32 cellular contexts compared by ENCODE assay signal in genomic region chr16:27699540-27699939, GRCh38.
"Had no signal": no experiment of that assay in that cellular context is flagged by ENCODE, and none has a peak within 500 bp of the region (broad histone marks: within the 10 kb centered on the region; RNA-seq: fewer than 3 reads in every experiment).

No MANE protein-coding gene starts in this region.

- H3K27me3 ChIP-seq: breast epithelium, gastroesophageal sphincter, hepatocyte, ovary, sigmoid colon, stomach, tibial artery had no signal

- H3K4me1 ChIP-seq: breast epithelium, gastroesophageal sphincter, prostate gland, sigmoid colon, stomach, tibial artery had no signal

- H3K4me3 ChIP-seq: breast epithelium, gastroesophageal sphincter, hepatocyte, ovary, prostate gland, sigmoid colon, stomach, tibial artery had no signal

- H3K9me3 ChIP-seq: breast epithelium, gastroesophageal sphincter, ovary, prostate gland, sigmoid colon, stomach, tibial artery had no signal

- DNase-seq: activated CD4-positive, alpha-beta memory T cell treated with anti-CD3 and anti-CD28 coated beads, Interleukin-2, amount 10 ng/mL, durations not matched to agents 7 days and 5 days; activated CD4-positive, alpha-beta T cell treated with anti-CD3 and anti-CD28 coated beads, Interleukin-2, amount 10 ng/mL, durations not matched to agents 7 days and 5 days; activated CD4-positive, CD25-positive, alpha-beta regulatory T cell treated with anti-CD3 and anti-CD28 coated beads, Interleukin-2, amount 50 U/mL, for 72 hours; activated naive CD8-positive, alpha-beta T cell treated with anti-CD3 and anti-CD28 coated beads, Interleukin-2, amount 50 U/mL, for 24 hours; activated T-cell treated with anti-CD3 and anti-CD28 coated beads, Interleukin-2, amount 50 U/mL, for 48 hours; amygdala; dermis blood vessel endothelial cell; effector CD4-positive, alpha-beta T cell; left colon; mammary epithelial cell; naive B cell; nephron progenitor cell; sigmoid colon; small intestine; stimulated activated CD4-positive, alpha-beta T cell treated with anti-CD3 and anti-CD28 coated beads, Interleukin-1b, Interleukin-23, amount 100 ng/mL, for 48 hours; stimulated activated CD4-positive, alpha-beta T cell treated with anti-CD3 and anti-CD28 coated beads, Interleukin-4, amount 100 ng/mL, for 4 hours; stimulated activated CD8-positive, alpha-beta memory T cell treated with anti-CD3 and anti-CD28 coated beads, Interleukin-4, amount 100 ng/mL, for 48 hours; stomach; T-helper 9 cell had no signal

- ATAC-seq: activated naive CD8-positive, alpha-beta T cell treated with anti-CD3 and anti-CD28 coated beads, Interleukin-2, amount 50 U/mL, for 24 hours; gastroesophageal sphincter; left colon; stimulated activated memory B cell treated with anti-CD40 and anti-IgM and Interleukin-4, amounts not matched to agents 10 μg/mL and 1 μg/mL and 100 μg/mL, for 72 hours had no signal

- H3K27me3 Mint-ChIP-seq: activated CD4-positive, alpha-beta memory T cell treated with anti-CD3 and anti-CD28 coated beads, Interleukin-2, amount 10 ng/mL, durations not matched to agents 7 days and 5 days; activated CD4-positive, alpha-beta T cell treated with anti-CD3 and anti-CD28 coated beads, Interleukin-2, amount 10 ng/mL, durations not matched to agents 7 days and 5 days; activated naive CD4-positive, alpha-beta T cell treated with anti-CD3 and anti-CD28 coated beads, Interleukin-2, amount 50 U/mL, for 24 hours; activated naive CD8-positive, alpha-beta T cell treated with anti-CD3 and anti-CD28 coated beads, Interleukin-2, amount 50 U/mL, for 24 hours; central memory CD8-positive, alpha-beta T cell; naive B cell; stimulated activated memory B cell treated with anti-CD40 and anti-IgM and Interleukin-4, amounts not matched to agents 10 μg/mL and 1 μg/mL and 100 μg/mL, for 72 hours had no signal

- H3K4me3 Mint-ChIP-seq: activated CD4-positive, alpha-beta memory T cell treated with anti-CD3 and anti-CD28 coated beads, Interleukin-2, amount 10 ng/mL, durations not matched to agents 7 days and 5 days; activated CD4-positive, alpha-beta T cell treated with anti-CD3 and anti-CD28 coated beads, Interleukin-2, amount 10 ng/mL, durations not matched to agents 7 days and 5 days; activated naive CD4-positive, alpha-beta T cell treated with anti-CD3 and anti-CD28 coated beads, Interleukin-2, amount 50 U/mL, for 24 hours; activated naive CD8-positive, alpha-beta T cell treated with anti-CD3 and anti-CD28 coated beads, Interleukin-2, amount 50 U/mL, for 24 hours; central memory CD8-positive, alpha-beta T cell; mesothelial cell of epicardium; naive B cell; nephron progenitor cell; stimulated activated memory B cell treated with anti-CD40 and anti-IgM and Interleukin-4, amounts not matched to agents 10 μg/mL and 1 μg/mL and 100 μg/mL, for 72 hours; T-helper 1 cell treated with Interleukin-12 subunit alpha and Interleukin-12 subunit beta and Interleukin-4 antibody, amounts not matched to agents 30 μg/mL and 1 μg/mL, for 36 hours had no signal

- H3K4me1 Mint-ChIP-seq: activated CD4-positive, alpha-beta memory T cell treated with anti-CD3 and anti-CD28 coated beads, Interleukin-2, amount 10 ng/mL, durations not matched to agents 7 days and 5 days; activated CD4-positive, alpha-beta T cell treated with anti-CD3 and anti-CD28 coated beads, Interleukin-2, amount 10 ng/mL, durations not matched to agents 7 days and 5 days; activated naive CD4-positive, alpha-beta T cell treated with anti-CD3 and anti-CD28 coated beads, Interleukin-2, amount 50 U/mL, for 24 hours; activated naive CD8-positive, alpha-beta T cell treated with anti-CD3 and anti-CD28 coated beads, Interleukin-2, amount 50 U/mL, for 24 hours; central memory CD8-positive, alpha-beta T cell; naive B cell; stimulated activated memory B cell treated with anti-CD40 and anti-IgM and Interleukin-4, amounts not matched to agents 10 μg/mL and 1 μg/mL and 100 μg/mL, for 72 hours had no signal

- H3K27ac Mint-ChIP-seq: activated CD4-positive, alpha-beta memory T cell treated with anti-CD3 and anti-CD28 coated beads, Interleukin-2, amount 10 ng/mL, durations not matched to agents 7 days and 5 days; activated CD4-positive, alpha-beta T cell treated with anti-CD3 and anti-CD28 coated beads, Interleukin-2, amount 10 ng/mL, durations not matched to agents 7 days and 5 days; activated naive CD4-positive, alpha-beta T cell treated with anti-CD3 and anti-CD28 coated beads, Interleukin-2, amount 50 U/mL, for 24 hours; activated naive CD8-positive, alpha-beta T cell treated with anti-CD3 and anti-CD28 coated beads, Interleukin-2, amount 50 U/mL, for 24 hours; activated T-helper 2 cell treated with anti-CD3 and anti-CD28 coated beads, Interferon-gamma antibody, Interleukin-2, Interleukin-4, amounts not matched to agents 10 μg/mL and 5 μg/mL and 100 μg/mL, durations not matched to agents 14 hours and 24 hours and 36 hours; mesothelial cell of epicardium; naive B cell; nephron progenitor cell; stimulated activated memory B cell treated with anti-CD40 and anti-IgM and Interleukin-4, amounts not matched to agents 10 μg/mL and 1 μg/mL and 100 μg/mL, for 72 hours; T-helper 1 cell treated with Interleukin-12 subunit alpha and Interleukin-12 subunit beta and Interleukin-4 antibody, amounts not matched to agents 30 μg/mL and 1 μg/mL, for 36 hours had no signal

- H3K36me3 ChIP-seq: breast epithelium, ovary, prostate gland had no signal

- H3K9me3 Mint-ChIP-seq: activated CD4-positive, alpha-beta memory T cell treated with anti-CD3 and anti-CD28 coated beads, Interleukin-2, amount 10 ng/mL, durations not matched to agents 7 days and 5 days; activated CD4-positive, alpha-beta T cell treated with anti-CD3 and anti-CD28 coated beads, Interleukin-2, amount 10 ng/mL, durations not matched to agents 7 days and 5 days; activated naive CD8-positive, alpha-beta T cell treated with anti-CD3 and anti-CD28 coated beads, Interleukin-2, amount 50 U/mL, for 24 hours; activated T-helper 2 cell treated with anti-CD3 and anti-CD28 coated beads, Interferon-gamma antibody, Interleukin-2, Interleukin-4, amounts not matched to agents 10 μg/mL and 5 μg/mL and 100 μg/mL, durations not matched to agents 14 hours and 24 hours and 36 hours; central memory CD8-positive, alpha-beta T cell; nephron progenitor cell; T-helper 1 cell treated with Interleukin-12 subunit alpha and Interleukin-12 subunit beta and Interleukin-4 antibody, amounts not matched to agents 30 μg/mL and 1 μg/mL, for 36 hours had no signal

- H3K27ac ChIP-seq: breast epithelium, gastroesophageal sphincter, hepatocyte, ovary, prostate gland, sigmoid colon, stomach, tibial artery, VCaP had no signal
